6 cellular contexts compared by ENCODE assay signal in genomic region chr16:88651276-88651988, GRCh38. TPM values are rescaled to one million over a fixed set of nuclear protein-coding genes. Genes with fewer than 3 reads are reported as not detected.
DNase-seq lines count a peak whose midpoint lies in the region; ATAC-seq lines count a peak whose summit lies in the region.

No MANE protein-coding gene starts in this region.

- intact Hi-C loops in left cardiac atrium (cut with DNase I): no loop called here

- peak; percentile 46 for DNase-seq in activated CD4-positive, alpha-beta T cell treated with anti-CD3 and anti-CD28 coated beads, Interleukin-2, amount 50 U/mL, for 1 hour
- peak; percentile 64 for DNase-seq in left cardiac atrium
- DNase-seq in stimulated activated CD8-positive, alpha-beta memory T cell treated with anti-CD3 and anti-CD28 coated beads, Interleukin-15, amount 100 ng/mL, for 48 hours (ENCODE audit: low read depth in 2 of 2): peak; percentile 80
- DNase-seq in NCI-H774 (lab: John Stamatoyannopoulos, UW): no peak

- ATAC-seq in GM18498 (IDR thresholded peaks at IDR 0.05; ENCODE audit: unreplicated experiment) (peak; percentile 72), HG03097 (IDR thresholded peaks at IDR 0.05; ENCODE audit: low FRiP score, unreplicated experiment) (peak; percentile 70), left cardiac atrium (peak; percentile 23 to 53)

RNA-seq across cellular contexts. Expression of gene CYBA, which starts 0.6 kb away (rescaled TPM):
- 100 to 1,000 TPM in 1 of 2 donors, 10 to 100 TPM in 1; 58.9 to 131 TPM for total RNA-seq in left cardiac atrium

RNA-seq across cellular contexts. Expression of gene MVD, which starts 11.5 kb away (rescaled TPM):
- 10 to 100 TPM; 31.3 to 32.9 TPM for total RNA-seq in left cardiac atrium

RNA-seq across cellular contexts. Expression of gene IL17C, which starts 13.1 kb away (rescaled TPM):
- not detected for total RNA-seq in left cardiac atrium

RNA-seq across cellular contexts. Expression of gene SNAI3, which starts 34.9 kb away (rescaled TPM):
- 1 to 10 TPM in 1 of 2 donors, under 1 TPM in 1; 0.55 to 2.7 TPM for total RNA-seq in left cardiac atrium

RNA-seq across cellular contexts. Expression of gene RNF166, which starts 54.8 kb away (rescaled TPM):
- 10 to 100 TPM; 18.3 to 20.1 TPM for total RNA-seq in left cardiac atrium
